Comparison of ENCODE assay signal across 1 cellular context in the genomic region with DNA sequence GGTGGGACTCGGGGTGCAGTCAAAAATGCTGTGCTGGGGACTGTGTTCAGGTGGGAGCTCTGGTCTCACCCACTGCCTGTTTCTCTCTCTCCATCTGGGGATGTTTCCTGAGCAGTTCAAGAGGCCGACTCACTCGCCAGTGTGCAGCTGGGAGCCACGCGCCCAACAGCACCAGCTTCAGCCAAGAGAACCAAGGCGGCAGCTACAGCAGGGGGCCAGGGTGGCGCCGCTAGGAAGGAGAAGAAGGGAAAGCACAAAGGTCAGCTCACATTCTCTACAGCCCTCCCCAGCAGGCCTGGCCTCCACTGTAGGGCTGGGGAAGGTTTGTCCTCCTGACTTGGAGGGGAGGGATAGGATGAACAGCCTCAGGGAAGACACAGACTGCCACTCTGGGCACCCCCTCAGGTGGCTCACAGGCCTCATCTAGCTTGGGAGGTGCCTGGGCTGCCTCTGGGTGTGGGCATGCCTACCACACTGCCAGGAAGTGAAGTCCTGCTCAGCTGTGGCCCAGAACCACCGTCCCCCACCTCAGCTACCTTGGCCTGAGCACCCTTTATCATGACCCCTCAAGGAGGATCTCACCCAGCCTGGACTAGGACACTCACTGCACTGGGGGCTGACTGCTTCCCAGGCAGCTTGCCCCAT.
TF ChIP-seq lines count a peak whose summit lies in the region.

No MANE protein-coding gene starts in this region.

TF ChIP-seq in H1, 55 proteins besides CTCF, POLR2A, EP300 and RAD21:
- TF ChIP-seq SAP30 (IDR thresholded peaks at IDR 0.05; ENCODE audit: insufficient read depth, insufficient replicate concordance, low read length) (no peak), TCF12 (IDR thresholded peaks at IDR 0.05; ENCODE audit: low read depth, low read length) (no peak), BRCA1 (IDR thresholded peaks at IDR 0.05; ENCODE audit: low read depth, low read length) (no peak)
